8 cellular contexts compared by ENCODE assay signal in the genomic region with DNA sequence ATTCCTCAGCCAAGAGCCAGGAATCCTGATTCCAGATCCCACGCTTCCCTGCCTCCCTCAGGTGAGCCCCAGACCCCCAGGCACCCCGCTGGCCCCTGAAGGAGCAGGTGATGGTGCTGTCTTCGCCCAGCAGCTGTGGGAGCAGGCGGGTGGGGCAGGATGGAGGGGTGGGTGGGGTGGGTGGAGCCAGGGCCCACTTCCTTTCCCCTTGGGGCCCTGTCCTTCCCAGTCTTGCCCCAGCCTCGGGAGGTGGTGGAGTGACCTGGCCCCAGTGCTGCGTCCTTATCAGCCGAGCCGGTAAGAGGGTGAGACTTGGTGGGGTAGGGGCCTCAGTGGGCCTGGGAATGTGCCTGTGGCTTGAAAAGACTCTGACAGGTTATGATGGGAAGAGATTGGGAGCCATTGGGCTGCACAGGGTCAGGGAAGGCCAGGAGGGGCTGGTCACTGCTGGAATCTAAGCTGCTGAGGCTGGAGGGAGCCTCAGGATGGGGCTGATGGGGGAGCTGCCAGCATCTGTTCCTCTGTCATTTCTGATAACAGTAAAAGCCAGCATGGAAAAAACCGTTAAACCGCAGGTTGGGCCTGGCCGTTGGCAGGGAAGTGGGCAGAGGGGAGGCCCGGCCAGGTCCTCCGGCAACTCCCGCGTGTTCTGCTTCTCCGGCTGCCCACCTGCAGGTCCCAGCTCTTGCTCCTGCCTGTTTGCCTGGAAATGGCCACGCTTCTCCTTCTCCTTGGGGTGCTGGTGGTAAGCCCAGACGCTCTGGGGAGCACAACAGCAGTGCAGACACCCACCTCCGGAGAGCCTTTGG. TPM values are rescaled to one million over a fixed set of nuclear protein-coding genes. Genes with fewer than 3 reads are reported as not detected.
DNase-seq lines count a peak whose midpoint lies in the region; ATAC-seq, FAIRE-seq and TF ChIP-seq lines count a peak whose summit lies in the region.

A gene with protein sequence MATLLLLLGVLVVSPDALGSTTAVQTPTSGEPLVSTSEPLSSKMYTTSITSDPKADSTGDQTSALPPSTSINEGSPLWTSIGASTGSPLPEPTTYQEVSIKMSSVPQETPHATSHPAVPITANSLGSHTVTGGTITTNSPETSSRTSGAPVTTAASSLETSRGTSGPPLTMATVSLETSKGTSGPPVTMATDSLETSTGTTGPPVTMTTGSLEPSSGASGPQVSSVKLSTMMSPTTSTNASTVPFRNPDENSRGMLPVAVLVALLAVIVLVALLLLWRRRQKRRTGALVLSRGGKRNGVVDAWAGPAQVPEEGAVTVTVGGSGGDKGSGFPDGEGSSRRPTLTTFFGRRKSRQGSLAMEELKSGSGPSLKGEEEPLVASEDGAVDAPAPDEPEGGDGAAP (plus strand): TSS at position 228 of the 809 bp plus-strand sequence. CDS start 482 bp downstream, at position 710.

- peak within 1 kb of the TSS; percentile 75 for H3K9ac ChIP-seq in GM12878 (ENCODE audit: control insufficient read depth, insufficient read depth, low read length)

- BruUV-seq in GM12878 (replicated peaks; lab: Mats Ljungman, UMichigan), result TSS peak; percentile 74

- H3K27ac ChIP-seq in SJCRH30, result no peak within 1 kb of the TSS
- H3K27ac ChIP-seq in GM12878 (ENCODE audit: control insufficient read depth, insufficient read depth), result peak within 1 kb of the TSS; percentile 81

- in situ Hi-C loops in GM12878 (cut with MboI), result loop anchor here (5.0 kb wide), 1 partner anchor 66 kb away; no protein-coding TSS in a partner anchor

- no peaks in the 10 kb centered on the region for H4K20me1 ChIP-seq in GM12878 (ENCODE audit: control insufficient read depth, insufficient read depth)

- POLR2A ChIA-PET in GM12878 (lab: Charles Lee), result interaction anchor here (0.5 to 4.5 kb wide), 13 partner anchors 11 to 39 kb away, joined by 3 to 62 read pairs (median 6); a partner anchor contains a TSS

- intact Hi-C loops in GM12878 (cut with micrococcal nuclease; ENCODE audit: unreplicated experiment) (loop anchor here (5.0 kb wide), 1 partner anchor 51 kb away; no protein-coding TSS in a partner anchor), sciatic nerve (cut with DNase I) (no loop called here)

- 0 out of 4 replicates have a peak, but pooled peaks of 1 of the 2 experiments have one; percentile 1 for TF ChIP-seq EP300 in GM12878 (IDR thresholded peaks at IDR 0.05; ENCODE audit: borderline replicate concordance in 1 of 2, control insufficient read depth in 1 of 2, low read depth in 2 of 2, low read length in 2 of 2)

- WGBS in GM12878 (ENCODE audit: insufficient coverage, insufficient replicate concordance, low lambda C conversion rate, missing lambda C conversion rate), result 65% methylated on average over 16 of the region's 19 CpGs

- RAD21 ChIA-PET in GM12878 (lab: Charles Lee; ENCODE audit: unreplicated experiment), result interaction anchor here (0.6 to 8.2 kb wide), 17 partner anchors 10 to 150 kb away, joined by 3 to 98 read pairs (median 4); a partner anchor contains a TSS

- CTCF ChIA-PET in GM12878 (lab: Yijun Ruan, JAX), result interaction anchor here (0.6 to 4.1 kb wide), 12 partner anchors 12 to 185 kb away, joined by 3 to 25 read pairs (median 4); a partner anchor contains a TSS

- SMC1A ChIA-PET in GM12878 (lab: Charles Lee; ENCODE audit: uncharacterized antibody, unreplicated experiment), result interaction anchor here (0.9 to 7.5 kb wide), 7 partner anchors 10 to 60 kb away, joined by 3 to 69 read pairs (median 49); a partner anchor contains a TSS

- H3K4me1 ChIP-seq in SJCRH30, result no peaks in the 10 kb centered on the region
- peaks cover 12% of the 10 kb centered on the region for H3K4me1 ChIP-seq in GM12878 (ENCODE audit: control insufficient read depth, insufficient read depth, low read length)

- H3K4me2 ChIP-seq in GM12878 (ENCODE audit: control insufficient read depth, insufficient read depth), result peak within 1 kb of the TSS; percentile 89

- H3K36me3 ChIP-seq in SJCRH30 (no peaks in the 10 kb centered on the region), GM12878 (ENCODE audit: control insufficient read depth in 2 of 2, insufficient read depth in 2 of 2, low read length in 1 of 2) (peaks cover 0 to 2% of the 10 kb centered on the region in 2 experiments; a peak in 1 of 4 replicates)

- no peak for TF ChIP-seq CTCF in GM12878 (IDR thresholded peaks at IDR 0.05 in 2 of 3, conservative IDR thresholded peaks at IDR 0.05 in 1 of 3; ENCODE audit: control insufficient read depth in 2 of 3, extremely low read depth in 1 of 3, insufficient read depth in 1 of 3, low read depth in 3 of 3, low read length in 3 of 3)

- peak within 1 kb of the TSS; percentile 61 for H2AFZ ChIP-seq in GM12878 (ENCODE audit: control insufficient read depth, low read depth, low read length)

- H3K27me3 ChIP-seq in SJCRH30 (no peaks in the 10 kb centered on the region), GM12878 (replicated peaks in 1 of 2; ENCODE audit: control insufficient read depth in 2 of 2, insufficient read depth in 2 of 2, low read length in 1 of 2) (no peaks in the 10 kb centered on the region)

- ATAC-seq in GM19438 (IDR thresholded peaks at IDR 0.05; ENCODE audit: low read depth, unreplicated experiment) (peak; percentile 34), GM12878 (peak; percentile 45), sciatic nerve (no peak), GM18868 (IDR thresholded peaks at IDR 0.05; ENCODE audit: unreplicated experiment) (no peak), HG03565 (IDR thresholded peaks at IDR 0.05; ENCODE audit: unreplicated experiment) (no peak), HG03457 (IDR thresholded peaks at IDR 0.05; ENCODE audit: unreplicated experiment) (no peak)

- TF ChIP-seq POLR2A in GM12878 (IDR thresholded peaks at IDR 0.05; ENCODE audit: low read depth, low read length), result peak; percentile 94

- TF ChIP-seq RAD21 in GM12878 (IDR thresholded peaks at IDR 0.05; ENCODE audit: insufficient read depth, low read depth, low read length), result no peak

- H3K79me2 ChIP-seq in GM12878 (ENCODE audit: control insufficient read depth, insufficient read depth, low read length), result peaks cover 63% of the 10 kb centered on the region

- H3K4me3 ChIP-seq in SJCRH30, result 0 out of 2 replicates have a peak within 1 kb of the TSS, but pooled peaks have one; percentile 15
- H3K4me3 ChIP-seq in GM12878, result peak within 1 kb of the TSS; percentile 99

- no peak for FAIRE-seq in GM12878 (lab: Jason Lieb, UNC)

- H3K9me3 ChIP-seq in SJCRH30 (replicated peaks) (no peaks in the 10 kb centered on the region), GM12878 (replicated peaks; ENCODE audit: control insufficient read depth, insufficient read depth, low read length) (no peaks in the 10 kb centered on the region)

- DNase-seq in SJCRH30, result no peak
- no peak for DNase-seq in GM12878 (ENCODE audit: low read depth, low spot score)
- DNase-seq in stimulated activated CD4-positive, alpha-beta T cell treated with anti-CD3 and anti-CD28 coated beads, TNF-alpha, amount 100 ng/mL, for 48 hours (ENCODE audit: low read depth in 3 of 3), result peak in 2 of 3 donors; percentile 15 to 50
- DNase-seq in sciatic nerve (ENCODE audit: low spot score), result no peak

TF ChIP-seq in GM12878, 131 proteins besides CTCF, POLR2A, EP300 and RAD21 (continues in another document):
- TF ChIP-seq ZNF217 (IDR thresholded peaks at IDR 0.05) (no peak), NR2C1 (IDR thresholded peaks at IDR 0.05) (no peak), KLF5 (IDR thresholded peaks at IDR 0.05; ENCODE audit: partially characterized antibody) (no peak), IKZF1 (conservative IDR thresholded peaks at IDR 0.05) (peak; percentile 88), MXI1 (IDR thresholded peaks at IDR 0.05; ENCODE audit: low read depth, low read length) (peak; percentile 25; the same call in 1 of the 2 replicates), RCOR1 (conservative IDR thresholded peaks at IDR 0.05; ENCODE audit: low read depth, low read length) (no peak), DPF2 (IDR thresholded peaks at IDR 0.05) (peak; percentile 18), NRF1 (conservative IDR thresholded peaks at IDR 0.05; ENCODE audit: low read depth, low read length) (no peak), FOXM1 (IDR thresholded peaks at IDR 0.05; ENCODE audit: low read depth, low read length) (no peak; the same call in 1 of the 2 replicates), POU2F2 (IDR thresholded peaks at IDR 0.05; ENCODE audit: borderline replicate concordance, low read depth, low read length) (0 out of 3 replicates have a peak, but pooled peaks have one; percentile 12), SUPT20H (IDR thresholded peaks at IDR 0.05; ENCODE audit: borderline replicate concordance, control insufficient read depth, low read depth, low read length) (no peak)
- TF ChIP-seq, protein P1, sequence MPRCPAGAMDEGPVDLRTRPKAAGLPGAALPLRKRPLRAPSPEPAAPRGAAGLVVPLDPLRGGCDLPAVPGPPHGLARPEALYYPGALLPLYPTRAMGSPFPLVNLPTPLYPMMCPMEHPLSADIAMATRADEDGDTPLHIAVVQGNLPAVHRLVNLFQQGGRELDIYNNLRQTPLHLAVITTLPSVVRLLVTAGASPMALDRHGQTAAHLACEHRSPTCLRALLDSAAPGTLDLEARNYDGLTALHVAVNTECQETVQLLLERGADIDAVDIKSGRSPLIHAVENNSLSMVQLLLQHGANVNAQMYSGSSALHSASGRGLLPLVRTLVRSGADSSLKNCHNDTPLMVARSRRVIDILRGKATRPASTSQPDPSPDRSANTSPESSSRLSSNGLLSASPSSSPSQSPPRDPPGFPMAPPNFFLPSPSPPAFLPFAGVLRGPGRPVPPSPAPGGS (IDR thresholded peaks at IDR 0.05; ENCODE audit: borderline replicate concordance, insufficient read depth, low read depth, low read length, poor library complexity, severe bottlenecking), result no peak

RNA-seq across cellular contexts. Expression of the gene that starts here (rescaled TPM):
- 0.96 and 2.1 TPM in 2 replicates for total RNA-seq in SJCRH30 (2014; rRNA removed; shearing (Covaris generic))
- 270 and 289 TPM in 2 replicates for total RNA-seq in GM12878 (2013; cell fraction: nucleolus; rRNA removed)
- total RNA-seq in GM12878 (2014; rRNA removed) (74.4 and 80.7 TPM in 2 replicates), GM12878 (2014; rRNA removed; fragmentation: Illumina TruSeq; extraction: Trizol) (54.1 and 57.4 TPM in 2 replicates), GM12878 (2021) (173 and 182 TPM in 2 replicates), sciatic nerve (5.4 TPM)
- polyA plus RNA-seq in GM12878 (2011; ENCODE audit: low read depth), result 29.2 TPM
- polyA plus RNA-seq in GM12878 (2011; rRNA removed) (45.4 and 134 TPM in 2 replicates), GM12878 (2014; fragmentation: Illumina TruSeq; extraction: Trizol) (144 and 150 TPM in 2 replicates), GM12878 (2014; fragmentation: Nextera tagmentation; extraction: Ambion mirVana) (10 to 100 TPM; 16.2 to 42.8 TPM), GM12878 (2014; rRNA removed) (74.6 and 80.2 TPM in 2 replicates), GM12878 (2016; fragmentation: Nextera tagmentation; extraction: Ambion mirVana) (100 to 1,000 TPM; 105 to 108 TPM)
- 78.1 and 109 TPM in 2 replicates for polyA plus RNA-seq in GM12878 (2011; cell fraction: cytosol; rRNA removed)
- polyA plus RNA-seq in GM12878 (2011; cell fraction: nucleus; rRNA removed), result 119 and 123 TPM in 2 replicates
- 89.0 and 97.1 TPM in 2 replicates for polyA plus RNA-seq in GM12878 (2012)
- 96.7 and 112 TPM in 2 replicates for polyA minus RNA-seq in GM12878 (2011; rRNA and poly(A)+ RNA removed)
- polyA minus RNA-seq in GM12878 (2011; cell fraction: cytosol; rRNA and poly(A)+ RNA removed), result 47.4 and 49.8 TPM in 2 replicates
- 26.7 and 39.3 TPM in 2 replicates for polyA minus RNA-seq in GM12878 (2011; cell fraction: nucleus; rRNA and poly(A)+ RNA removed)

Comparison
In these comparisons a context has a peak if more than half of its experiments do, and no peak if none do; other contexts are left out.
1. ATAC-seq: peak in GM19438 (single experiment) and GM12878 (single experiment); none in sciatic nerve (single experiment), GM18868 (single experiment), HG03565 (single experiment) and HG03457 (single experiment).
2. DNase-seq: peak in stimulated activated CD4-positive, alpha-beta T cell treated with anti-CD3 and anti-CD28 coated beads, TNF-alpha, amount 100 ng/mL, for 48 hours (2 of 3); none in SJCRH30 (0 of 2), GM12878 (single experiment) and sciatic nerve (single experiment).